ENCODE assay signal across 15 cellular contexts in genomic region chr13:40137400-40137799, GRCh38.
DNase-seq lines count a peak whose midpoint lies in the region; ATAC-seq lines count a peak whose summit lies in the region.
"Had no signal": no experiment of that assay in that cellular context is flagged by ENCODE, and none has a peak within 500 bp of the region (broad histone marks: within the 10 kb centered on the region; RNA-seq: fewer than 3 reads in every experiment).

No MANE protein-coding gene starts in this region.

- no peak overlapping the region for H3K27ac Mint-ChIP-seq in activated CD4-positive, alpha-beta memory T cell treated with anti-CD3 and anti-CD28 coated beads for 36 hours
- no peak overlapping the region for H3K27ac Mint-ChIP-seq in activated CD4-positive, alpha-beta memory T cell treated with anti-CD3 and anti-CD28 coated beads, Interleukin-2, amount 10 ng/mL, durations not matched to agents 7 days and 5 days
- peak overlapping the region; percentile 33 for H3K27ac Mint-ChIP-seq in activated naive CD8-positive, alpha-beta T cell treated with anti-CD3 and anti-CD28 coated beads, Interleukin-2, amount 50 U/mL, for 24 hours
- H3K27ac Mint-ChIP-seq in stimulated activated memory B cell treated with anti-CD40 and anti-IgM and Interleukin-4, amounts not matched to agents 10 μg/mL and 1 μg/mL and 100 μg/mL, for 72 hours, result peak overlapping the region; percentile 11

- no peaks in the 10 kb centered on the region for H3K27me3 Mint-ChIP-seq in activated CD4-positive, alpha-beta memory T cell treated with anti-CD3 and anti-CD28 coated beads for 36 hours
- H3K27me3 Mint-ChIP-seq in activated CD4-positive, alpha-beta memory T cell treated with anti-CD3 and anti-CD28 coated beads, Interleukin-2, amount 10 ng/mL, durations not matched to agents 7 days and 5 days, result no peaks in the 10 kb centered on the region
- no peaks in the 10 kb centered on the region for H3K27me3 Mint-ChIP-seq in activated naive CD8-positive, alpha-beta T cell treated with anti-CD3 and anti-CD28 coated beads, Interleukin-2, amount 50 U/mL, for 24 hours
- H3K27me3 Mint-ChIP-seq in stimulated activated memory B cell treated with anti-CD40 and anti-IgM and Interleukin-4, amounts not matched to agents 10 μg/mL and 1 μg/mL and 100 μg/mL, for 72 hours, result peaks cover 19% of the 10 kb centered on the region

- CTCF ChIA-PET in activated CD4-positive, alpha-beta memory T cell treated with anti-CD3 and anti-CD28 coated beads for 36 hours (lab: Charles Lee), result interaction anchor here (0.6 kb wide), 1 partner anchor 323 kb away, joined by 3 read pairs; no protein-coding TSS in a partner anchor
- CTCF ChIA-PET in activated CD4-positive, alpha-beta memory T cell treated with anti-CD3 and anti-CD28 coated beads, Interleukin-2, amount 10 ng/mL, durations not matched to agents 7 days and 5 days (lab: Charles Lee), result interaction anchor here (0.7 kb wide), 1 partner anchor 69 kb away, joined by 3 read pairs; no protein-coding TSS in a partner anchor

- no peak overlapping the region for H3K4me3 Mint-ChIP-seq in activated CD4-positive, alpha-beta memory T cell treated with anti-CD3 and anti-CD28 coated beads for 36 hours
- H3K4me3 Mint-ChIP-seq in activated CD4-positive, alpha-beta memory T cell treated with anti-CD3 and anti-CD28 coated beads, Interleukin-2, amount 10 ng/mL, durations not matched to agents 7 days and 5 days, result no peak overlapping the region
- H3K4me3 Mint-ChIP-seq in activated naive CD8-positive, alpha-beta T cell treated with anti-CD3 and anti-CD28 coated beads, Interleukin-2, amount 50 U/mL, for 24 hours, result no peak overlapping the region
- H3K4me3 Mint-ChIP-seq in stimulated activated memory B cell treated with anti-CD40 and anti-IgM and Interleukin-4, amounts not matched to agents 10 μg/mL and 1 μg/mL and 100 μg/mL, for 72 hours, result no peak overlapping the region

- POLR2A ChIA-PET in activated CD4-positive, alpha-beta memory T cell treated with anti-CD3 and anti-CD28 coated beads for 36 hours (lab: Charles Lee), result interaction anchor here (1.3 kb wide), 1 partner anchor 526 kb away, joined by 4 read pairs; no protein-coding TSS in a partner anchor
- POLR2A ChIA-PET in activated CD4-positive, alpha-beta memory T cell treated with anti-CD3 and anti-CD28 coated beads, Interleukin-2, amount 10 ng/mL, durations not matched to agents 7 days and 5 days (lab: Charles Lee), result no interaction called here

- H3K9me3 Mint-ChIP-seq in activated CD4-positive, alpha-beta memory T cell treated with anti-CD3 and anti-CD28 coated beads for 36 hours, result no peaks in the 10 kb centered on the region
- H3K9me3 Mint-ChIP-seq in activated CD4-positive, alpha-beta memory T cell treated with anti-CD3 and anti-CD28 coated beads, Interleukin-2, amount 10 ng/mL, durations not matched to agents 7 days and 5 days, result no peaks in the 10 kb centered on the region
- no peaks in the 10 kb centered on the region for H3K9me3 Mint-ChIP-seq in activated naive CD8-positive, alpha-beta T cell treated with anti-CD3 and anti-CD28 coated beads, Interleukin-2, amount 50 U/mL, for 24 hours
- H3K9me3 Mint-ChIP-seq in stimulated activated memory B cell treated with anti-CD40 and anti-IgM and Interleukin-4, amounts not matched to agents 10 μg/mL and 1 μg/mL and 100 μg/mL, for 72 hours, result no peaks in the 10 kb centered on the region

- no peaks in the 10 kb centered on the region for H3K36me3 Mint-ChIP-seq in activated CD4-positive, alpha-beta memory T cell treated with anti-CD3 and anti-CD28 coated beads for 36 hours
- H3K36me3 Mint-ChIP-seq in activated CD4-positive, alpha-beta memory T cell treated with anti-CD3 and anti-CD28 coated beads, Interleukin-2, amount 10 ng/mL, durations not matched to agents 7 days and 5 days (ENCODE audit: low read depth), result no peaks in the 10 kb centered on the region
- H3K36me3 Mint-ChIP-seq in activated naive CD8-positive, alpha-beta T cell treated with anti-CD3 and anti-CD28 coated beads, Interleukin-2, amount 50 U/mL, for 24 hours (ENCODE audit: low read depth), result no peaks in the 10 kb centered on the region
- no peaks in the 10 kb centered on the region for H3K36me3 Mint-ChIP-seq in stimulated activated memory B cell treated with anti-CD40 and anti-IgM and Interleukin-4, amounts not matched to agents 10 μg/mL and 1 μg/mL and 100 μg/mL, for 72 hours

- peak; percentile 53 for DNase-seq in activated CD4-positive, alpha-beta memory T cell treated with anti-CD3 and anti-CD28 coated beads for 36 hours
- no peak for DNase-seq in activated CD4-positive, alpha-beta memory T cell treated with anti-CD3 and anti-CD28 coated beads, Interleukin-2, amount 10 ng/mL, durations not matched to agents 7 days and 5 days
- DNase-seq in M059J (ENCODE audit: low read depth), result peak; percentile 22
- peak; percentile 24 for DNase-seq in activated naive CD8-positive, alpha-beta T cell treated with anti-CD3 and anti-CD28 coated beads, Interleukin-2, amount 50 U/mL, for 24 hours
- DNase-seq in NCI-H510A treated with DMSO at 0.1 percent for 48 hours (lab: John Stamatoyannopoulos, UW), result no peak
- DNase-seq in anterior cingulate cortex (lab: John Stamatoyannopoulos, UW), result no peak
- no peak for DNase-seq in foreskin melanocyte
- DNase-seq: DMS153, H7, Karpas-422, NCI-H1105 treated with DMSO at 0.1 percent for 48 hours, NCI-H187, NCI-H774 had no signal

- ATAC-seq in activated naive CD8-positive, alpha-beta T cell treated with anti-CD3 and anti-CD28 coated beads, Interleukin-2, amount 50 U/mL, for 24 hours, result peak; percentile 93
- peak; percentile 57 for ATAC-seq in stimulated activated memory B cell treated with anti-CD40 and anti-IgM and Interleukin-4, amounts not matched to agents 10 μg/mL and 1 μg/mL and 100 μg/mL, for 72 hours
- ATAC-seq: A549 had no signal

- peaks cover 17% of the 10 kb centered on the region for H3K4me1 Mint-ChIP-seq in activated CD4-positive, alpha-beta memory T cell treated with anti-CD3 and anti-CD28 coated beads for 36 hours (ENCODE audit: low read depth)
- peaks cover 8% of the 10 kb centered on the region for H3K4me1 Mint-ChIP-seq in activated CD4-positive, alpha-beta memory T cell treated with anti-CD3 and anti-CD28 coated beads, Interleukin-2, amount 10 ng/mL, durations not matched to agents 7 days and 5 days
- peaks cover 18% of the 10 kb centered on the region for H3K4me1 Mint-ChIP-seq in activated naive CD8-positive, alpha-beta T cell treated with anti-CD3 and anti-CD28 coated beads, Interleukin-2, amount 50 U/mL, for 24 hours
- H3K4me1 Mint-ChIP-seq in stimulated activated memory B cell treated with anti-CD40 and anti-IgM and Interleukin-4, amounts not matched to agents 10 μg/mL and 1 μg/mL and 100 μg/mL, for 72 hours, result no peaks in the 10 kb centered on the region

- intact Hi-C loops in activated CD4-positive, alpha-beta memory T cell treated with anti-CD3 and anti-CD28 coated beads for 36 hours (cut with micrococcal nuclease), result no loop called here

Comparison
In these comparisons a context has a peak if more than half of its experiments do, and no peak if none do; other contexts are left out.
1. DNase-seq: peak in activated CD4-positive, alpha-beta memory T cell treated with anti-CD3 and anti-CD28 coated beads for 36 hours (single experiment), M059J (single experiment) and activated naive CD8-positive, alpha-beta T cell treated with anti-CD3 and anti-CD28 coated beads, Interleukin-2, amount 50 U/mL, for 24 hours (single experiment); none in activated CD4-positive, alpha-beta memory T cell treated with anti-CD3 and anti-CD28 coated beads, Interleukin-2, amount 10 ng/mL, durations not matched to agents 7 days and 5 days (single experiment), NCI-H510A treated with DMSO at 0.1 percent for 48 hours (single experiment), anterior cingulate cortex (0 of 58) and foreskin melanocyte (single experiment).
2. H3K27ac Mint-ChIP-seq: peak in activated naive CD8-positive, alpha-beta T cell treated with anti-CD3 and anti-CD28 coated beads, Interleukin-2, amount 50 U/mL, for 24 hours (single experiment) and stimulated activated memory B cell treated with anti-CD40 and anti-IgM and Interleukin-4, amounts not matched to agents 10 μg/mL and 1 μg/mL and 100 μg/mL, for 72 hours (single experiment); none in activated CD4-positive, alpha-beta memory T cell treated with anti-CD3 and anti-CD28 coated beads for 36 hours (single experiment) and activated CD4-positive, alpha-beta memory T cell treated with anti-CD3 and anti-CD28 coated beads, Interleukin-2, amount 10 ng/mL, durations not matched to agents 7 days and 5 days (single experiment).